In genomic region chr2:229127471-229127870, GRCh38 we compare ENCODE assay signal across 27 cellular contexts.
"Had no signal": no experiment of that assay in that cellular context is flagged by ENCODE, and none has a peak within 500 bp of the region (broad histone marks: within the 10 kb centered on the region; RNA-seq: fewer than 3 reads in every experiment).

No MANE protein-coding gene starts in this region.

- H3K36me3 ChIP-seq: neural progenitor cell, ovary, sigmoid colon, spleen, stomach, tibial artery, transverse colon, upper lobe of left lung, vagina had no signal

- ATAC-seq: naive thymus-derived CD4-positive, alpha-beta T cell; natural killer cell; psoas muscle; right cardiac atrium; stimulated activated memory B cell treated with anti-CD40 and anti-IgM and Interleukin-4, amounts not matched to agents 10 μg/mL and 1 μg/mL and 100 μg/mL, for 72 hours had no signal

- H3K27me3 ChIP-seq: neural progenitor cell, ovary, right lobe of liver, sigmoid colon, spleen, stomach, testis, tibial artery, transverse colon, upper lobe of left lung, vagina had no signal

- H3K27ac ChIP-seq: neural progenitor cell, ovary, parathyroid adenoma, psoas muscle, right lobe of liver, sigmoid colon, skin epidermis, spleen, stomach, testis, tibial artery, transverse colon, upper lobe of left lung, vagina had no signal

- H3K4me2 ChIP-seq: neural progenitor cell, smooth muscle cell had no signal

- DNase-seq: naive thymus-derived CD4-positive, alpha-beta T cell; natural killer cell; occipital lobe; ovary; posterior cingulate gyrus; psoas muscle; right cardiac atrium; right lobe of liver; sigmoid colon; spleen; stimulated activated CD4-positive, alpha-beta T cell treated with anti-CD3 and anti-CD28 coated beads, Interleukin-12 subunit alpha, Interleukin-12 subunit beta, amount 100 ng/mL, for 4 hours; stimulated activated CD4-positive, alpha-beta T cell treated with anti-CD3 and anti-CD28 coated beads, Interleukin-1b, Interleukin-23, amount 100 ng/mL, for 48 hours; stimulated activated CD4-positive, alpha-beta T cell treated with anti-CD3 and anti-CD28 coated beads, Interleukin-4, amount 100 ng/mL, for 1 hour; stimulated activated CD4-positive, alpha-beta T cell treated with anti-CD3 and anti-CD28 coated beads, Interleukin-4, amount 100 ng/mL, for 4 hours; stimulated activated CD8-positive, alpha-beta memory T cell treated with anti-CD3 and anti-CD28 coated beads, Interleukin-4, amount 100 ng/mL, for 48 hours; stimulated activated naive CD4-positive, alpha-beta T cell; stomach; testis; tibial artery; transverse colon; upper lobe of left lung had no signal

- H2AFZ ChIP-seq: neural progenitor cell, parathyroid adenoma had no signal

- H3K9ac ChIP-seq: neural progenitor cell, parathyroid adenoma had no signal

- H3K4me3 ChIP-seq: neural progenitor cell, ovary, psoas muscle, right lobe of liver, sigmoid colon, skin epidermis, smooth muscle cell, spleen, stomach, testis, tibial artery, transverse colon, upper lobe of left lung, vagina had no signal

- H3K4me1 ChIP-seq: neural progenitor cell, parathyroid adenoma, psoas muscle, right lobe of liver, spleen had no signal

- H3K79me2 ChIP-seq: parathyroid adenoma had no signal

- H3K9me3 ChIP-seq: ovary, right lobe of liver, sigmoid colon, testis, tibial artery, transverse colon, vagina had no signal
